ENCODE assay signal across 14 cellular contexts in genomic region chr1:231016234-231016633, GRCh38. TPM values are rescaled to one million over a fixed set of nuclear protein-coding genes. Genes with fewer than 3 reads are reported as not detected.
DNase-seq lines count a peak whose midpoint lies in the region; ATAC-seq and TF ChIP-seq lines count a peak whose summit lies in the region.
"Had no signal": no experiment of that assay in that cellular context is flagged by ENCODE, and none has a peak within 500 bp of the region (broad histone marks: within the 10 kb centered on the region; RNA-seq: fewer than 3 reads in every experiment).

No MANE protein-coding gene starts in this region.

- dilution Hi-C loops in IMR-90 (cut with HindIII; ENCODE audit: low sequenced_read_pairs, unreplicated experiment), result no loop called here

- no peak overlapping the region for H2BK120ac ChIP-seq in IMR-90 (ENCODE audit: low read depth, low read length)

- no peak overlapping the region for H3K9ac ChIP-seq in IMR-90 (ENCODE audit: low read depth, low read length)
- H3K9ac ChIP-seq: SK-N-SH had no signal

- no peaks in the 10 kb centered on the region; the same call in 1 of the 2 replicates for H3K9me3 ChIP-seq in IMR-90 (ENCODE audit: control insufficient read depth, insufficient read depth, low read length)
- H3K9me3 ChIP-seq in testis, result no peaks in the 10 kb centered on the region
- H3K9me3 ChIP-seq: SK-N-SH had no signal

- POLR2A ChIA-PET in IMR-90 (lab: Charles Lee; ENCODE audit: unreplicated experiment), result no interaction called here

- ATAC-seq in IMR-90 (ENCODE audit: low read depth) (peak; percentile 28; the same call in 1 of the 2 replicates), left colon (peak; percentile 98), HG02571 (IDR thresholded peaks at IDR 0.05; ENCODE audit: unreplicated experiment) (no peak), HG02759 (IDR thresholded peaks at IDR 0.05; ENCODE audit: unreplicated experiment) (no peak), HG02884 (IDR thresholded peaks at IDR 0.05; ENCODE audit: unreplicated experiment) (no peak)
- ATAC-seq: CD8-positive, alpha-beta T cell; Panc1 had no signal

- no peak overlapping the region for H2BK5ac ChIP-seq in IMR-90 (ENCODE audit: low read depth, low read length, poor library complexity, severe bottlenecking)

- H2AFZ ChIP-seq in IMR-90 (replicated peaks; ENCODE audit: low read length, poor library complexity), result no peak overlapping the region

- WGBS in IMR-90 (ENCODE audit: extremely low coverage in 2 of 2, insufficient read length in 1 of 2), 2 experiments, result 100% methylated on average over 4 of the region's 6 CpGs; no CpG with 5 or more reads in 1 of the 2 experiments
- WGBS in testis, 2 donors, result 88 to 93% methylated on average over 6 of the region's 6 CpGs

- peaks cover 11% of the 10 kb centered on the region for H3K36me3 ChIP-seq in IMR-90 (ENCODE audit: control insufficient read depth, insufficient read depth, low read length)
- H3K36me3 ChIP-seq in testis (ENCODE audit: low read depth, missing control alignments), result no peaks in the 10 kb centered on the region

- H3K14ac ChIP-seq in IMR-90 (replicated peaks; ENCODE audit: low read depth, low read length), result no peak overlapping the region

- H2BK15ac ChIP-seq in IMR-90 (ENCODE audit: low read depth, low read length), result no peak overlapping the region

- intact Hi-C loops in IMR-90 (cut with micrococcal nuclease) (no loop called here), left colon (cut with DNase I, micrococcal nuclease) (no loop called here), testis (cut with DNase I; ENCODE audit: low total_unique reads) (no loop called here)

- no peak overlapping the region for H3K18ac ChIP-seq in IMR-90 (ENCODE audit: low read depth, low read length)

- CTCF ChIA-PET in IMR-90 (lab: Yijun Ruan, JAX), result no interaction called here

- no peak overlapping the region for H4K8ac ChIP-seq in IMR-90 (ENCODE audit: low read depth in 2 of 2, low read length in 2 of 2)

- H3K27me3 ChIP-seq in IMR-90 (ENCODE audit: control insufficient read depth, insufficient read depth, low read length) (no peaks in the 10 kb centered on the region), testis (no peaks in the 10 kb centered on the region)

- in situ Hi-C loops in IMR-90 (cut with MboI; ENCODE audit: low sequenced_read_pairs), result no loop called here

- no peak overlapping the region for H2AK5ac ChIP-seq in IMR-90 (ENCODE audit: low read depth, low read length)

- H3K79me1 ChIP-seq in IMR-90 (ENCODE audit: low read depth in 1 of 2, low read length in 2 of 2), result peaks cover 0 to 11% of the 10 kb centered on the region in 2 experiments; a peak in 1 of 4 replicates

- no peaks in the 10 kb centered on the region for H4K20me1 ChIP-seq in IMR-90 (ENCODE audit: insufficient read depth, low read length)

- H2BK20ac ChIP-seq in IMR-90 (ENCODE audit: low read depth, low read length), result no peak overlapping the region

- no peak overlapping the region for H3K23ac ChIP-seq in IMR-90 (ENCODE audit: low read depth, low read length)

- H3K56ac ChIP-seq in IMR-90 (ENCODE audit: extremely low read depth, insufficient read depth, low read length), result no peak overlapping the region

- BruUV-seq in IMR-90 (replicated peaks; lab: Mats Ljungman, UMichigan), result no TSS peak

- peaks cover 13% of the 10 kb centered on the region for H3K9me1 ChIP-seq in IMR-90 (ENCODE audit: insufficient read depth, low read length)

- TF ChIP-seq RAD21 in IMR-90 (IDR thresholded peaks at IDR 0.05; ENCODE audit: low read length), result no peak

- no peak overlapping the region for H4K5ac ChIP-seq in IMR-90 (ENCODE audit: low read depth, low read length)

- peaks cover 7% of the 10 kb centered on the region for H3K4me1 ChIP-seq in IMR-90 (ENCODE audit: control insufficient read depth, insufficient read depth, low read length)
- no peaks in the 10 kb centered on the region for H3K4me1 ChIP-seq in testis

- H3K4ac ChIP-seq in IMR-90 (ENCODE audit: low read depth, low read length), result no peak overlapping the region

- TF ChIP-seq POLR2A in IMR-90 (IDR thresholded peaks at IDR 0.05; ENCODE audit: low read depth, low read length) (no peak), testis (IDR thresholded peaks at IDR 0.05) (no peak)

- no peak overlapping the region for H3K4me2 ChIP-seq in IMR-90 (ENCODE audit: low read depth, low read length)
- H3K4me2 ChIP-seq: SK-N-SH had no signal

- no peak overlapping the region for H3K27ac ChIP-seq in IMR-90 (ENCODE audit: insufficient read depth, low read length)
- H3K27ac ChIP-seq in epithelial cell of prostate, result peak overlapping the region; percentile 76
- no peak overlapping the region for H3K27ac ChIP-seq in testis

- DNase-seq in IMR-90 (no peak), epithelial cell of prostate (ENCODE audit: low read depth, low spot score) (peak; percentile 34), left colon (no peak), testis (no peak)
- DNase-seq: CD8-positive, alpha-beta T cell; NCI-H1092 treated with DMSO at 0.1 percent for 48 hours; NCI-H1694 treated with DMSO at 0.1 percent for 48 hours; NCI-H82; Right ventricle myocardium superior; SK-N-SH had no signal

- no peak overlapping the region for H2AK9ac ChIP-seq in IMR-90 (replicated peaks; ENCODE audit: low read depth, low read length, poor library complexity)

- H3K4me3 ChIP-seq in IMR-90 (ENCODE audit: insufficient read depth, low read depth, low read length) (no peak overlapping the region), testis (no peak overlapping the region)

- TF ChIP-seq CTCF in IMR-90 (conservative IDR thresholded peaks at IDR 0.05; ENCODE audit: low read depth, low read length) (no peak), testis (IDR thresholded peaks at IDR 0.05) (no peak)

- H4K91ac ChIP-seq in IMR-90 (ENCODE audit: insufficient read depth, low read depth, low read length), result no peak overlapping the region

TF ChIP-seq in IMR-90, 13 proteins besides CTCF, POLR2A, EP300 and RAD21:
- TF ChIP-seq MAZ (IDR thresholded peaks at IDR 0.05; ENCODE audit: borderline replicate concordance, low read depth, low read length) (no peak), CHD1 (IDR thresholded peaks at IDR 0.05; ENCODE audit: low read depth, low read length) (no peak), MXI1 (IDR thresholded peaks at IDR 0.05; ENCODE audit: borderline replicate concordance, low read depth, low read length) (no peak), NFE2L2 (IDR thresholded peaks at IDR 0.05; ENCODE audit: low read depth, low read length) (no peak), SMC3 (IDR thresholded peaks at IDR 0.05; ENCODE audit: low read depth, low read length) (no peak), CEBPB (IDR thresholded peaks at IDR 0.05; ENCODE audit: low read depth, low read length) (no peak), FOS (IDR thresholded peaks at IDR 0.05; ENCODE audit: low read depth, low read length) (no peak), USF2 (IDR thresholded peaks at IDR 0.05; ENCODE audit: low read depth, low read length) (no peak), BHLHE40 (IDR thresholded peaks at IDR 0.05; ENCODE audit: low read depth, low read length) (no peak), RCOR1 (IDR thresholded peaks at IDR 0.05; ENCODE audit: insufficient replicate concordance, low read length) (no peak), RFX5 (IDR thresholded peaks at IDR 0.05; ENCODE audit: low read depth, low read length) (no peak), ELK1 (IDR thresholded peaks at IDR 0.05; ENCODE audit: borderline replicate concordance, low read depth, low read length) (no peak), MAFK (IDR thresholded peaks at IDR 0.05; ENCODE audit: low read depth, low read length) (no peak)
TF ChIP-seq in IMR-90: peak in this region for 0.

RNA-seq across cellular contexts. Expression of gene FAM89A, which starts 23.8 kb away (rescaled TPM):
- 6.8 and 7.5 TPM in 2 replicates for total RNA-seq in IMR-90 (2012; rRNA removed)
- polyA plus RNA-seq in IMR-90 (2012; rRNA removed), result 8.1 and 8.5 TPM in 2 replicates
- polyA plus RNA-seq in IMR-90 (2012; cell fraction: cytosol; rRNA removed), result 2.4 and 7.1 TPM in 2 replicates
- 2.6 and 3.9 TPM in 2 replicates for polyA plus RNA-seq in IMR-90 (2012; cell fraction: nucleus; rRNA removed; ENCODE audit: low replicate concordance)
- total RNA-seq in left colon, result 1 to 10 TPM; 4.2 to 4.5 TPM
- total RNA-seq in testis, result 10 to 100 TPM in 1 of 2 donors, 1 to 10 TPM in 1; 8.4 to 11.3 TPM
- polyA plus RNA-seq in testis (ENCODE audit: insufficient read depth, low read depth, low replicate concordance), result 5.6 TPM

RNA-seq across cellular contexts. Expression of gene ARV1, which starts 37.3 kb away (rescaled TPM):
- total RNA-seq in IMR-90 (2012; rRNA removed), result 19.0 and 26.7 TPM in 2 replicates
- polyA plus RNA-seq in IMR-90 (2012; rRNA removed), result 18.9 and 22.9 TPM in 2 replicates
- 6.2 and 8.0 TPM in 2 replicates for polyA plus RNA-seq in IMR-90 (2012; cell fraction: cytosol; rRNA removed)
- polyA plus RNA-seq in IMR-90 (2012; cell fraction: nucleus; rRNA removed; ENCODE audit: low replicate concordance), result 1.7 and 10.5 TPM in 2 replicates
- 10 to 100 TPM; 23.4 to 29.7 TPM for total RNA-seq in left colon
- total RNA-seq in testis, result 10 to 100 TPM; 35.4 to 40.7 TPM
- polyA plus RNA-seq in testis (ENCODE audit: insufficient read depth, low read depth, low replicate concordance), result 71.7 TPM

RNA-seq across cellular contexts. Expression of gene TTC13, which starts 37.6 kb away (rescaled TPM):
- total RNA-seq in IMR-90 (2012; rRNA removed), result 8.9 and 9.1 TPM in 2 replicates
- 6.0 and 6.1 TPM in 2 replicates for polyA plus RNA-seq in IMR-90 (2012; rRNA removed)
- 2.2 and 2.5 TPM in 2 replicates for polyA plus RNA-seq in IMR-90 (2012; cell fraction: cytosol; rRNA removed)
- polyA plus RNA-seq in IMR-90 (2012; cell fraction: nucleus; rRNA removed; ENCODE audit: low replicate concordance), result 3.1 and 9.3 TPM in 2 replicates
- total RNA-seq in left colon, result 10 to 100 TPM; 32.2 to 35.7 TPM
- 10 to 100 TPM; 10.2 to 18.5 TPM for total RNA-seq in testis
- 7.5 TPM for polyA plus RNA-seq in testis (ENCODE audit: insufficient read depth, low read depth, low replicate concordance)

Comparison
In these comparisons a context has a peak if more than half of its experiments do, and no peak if none do; other contexts are left out.
1. ATAC-seq: peak in IMR-90 (single experiment) and left colon (single experiment); none in HG02571 (single experiment), HG02759 (single experiment) and HG02884 (single experiment).